Comparison of ENCODE assay signal across 16 cellular contexts in genomic region chr2:29951561-29951960, GRCh38. TPM values are rescaled to one million over a fixed set of nuclear protein-coding genes. Genes with fewer than 3 reads are reported as not detected.
DNase-seq lines count a peak whose midpoint lies in the region; ATAC-seq and TF ChIP-seq lines count a peak whose summit lies in the region.
"Had no signal": no experiment of that assay in that cellular context is flagged by ENCODE, and none has a peak within 500 bp of the region (broad histone marks: within the 10 kb centered on the region; RNA-seq: fewer than 3 reads in every experiment).

No MANE protein-coding gene starts in this region.

- no peaks in the 10 kb centered on the region for H3K27me3 ChIP-seq in mesendoderm (ENCODE audit: insufficient read depth, low read length, poor library complexity)
- peaks cover 5% of the 10 kb centered on the region for H3K27me3 ChIP-seq in suprapubic skin

- H3K18ac ChIP-seq in mesendoderm (ENCODE audit: low read length), result no peak overlapping the region

- H3K4me2 ChIP-seq in mesendoderm (ENCODE audit: low read length), result no peak overlapping the region
- H3K4me2 ChIP-seq: A549 had no signal

- no peak overlapping the region for H3K9ac ChIP-seq in mesendoderm (ENCODE audit: low read length)

- no peak for TF ChIP-seq EP300 in suprapubic skin (IDR thresholded peaks at IDR 0.05)

- no peak overlapping the region for H2AK5ac ChIP-seq in mesendoderm (ENCODE audit: low read length)

- H3K4me1 ChIP-seq in mesendoderm (ENCODE audit: control insufficient read depth, low read depth, low read length), result peaks cover 2% of the 10 kb centered on the region
- peaks cover 13% of the 10 kb centered on the region for H3K4me1 ChIP-seq in suprapubic skin
- H3K4me1 ChIP-seq: A549, Caco-2 had no signal

- H2BK5ac ChIP-seq in mesendoderm (ENCODE audit: low read length), result no peak overlapping the region

- intact Hi-C loops in Right ventricle myocardium inferior (cut with DNase I) (no loop called here), left cardiac atrium (cut with DNase I) (no loop called here), left ventricle myocardium superior (cut with micrococcal nuclease) (no loop called here), cardiac septum (cut with DNase I) (no loop called here)

- ATAC-seq in Right ventricle myocardium inferior (peak; percentile 78), left cardiac atrium (no peak), left ventricle myocardium superior (peak; percentile 95)
- ATAC-seq: A549, HepG2 had no signal

- H4K8ac ChIP-seq in mesendoderm (ENCODE audit: low read depth, low read length), result no peak overlapping the region

- H3K4ac ChIP-seq in mesendoderm (ENCODE audit: low read depth, low read length), result no peak overlapping the region

- TF ChIP-seq CTCF in suprapubic skin (IDR thresholded peaks at IDR 0.05), result no peak

- no peaks in the 10 kb centered on the region for H3K79me1 ChIP-seq in mesendoderm (ENCODE audit: low read length)

- no peak overlapping the region for H3K56ac ChIP-seq in mesendoderm (ENCODE audit: low read length)

- no peak overlapping the region for H4K5ac ChIP-seq in mesendoderm (ENCODE audit: low read length)

- no peak overlapping the region for H2BK15ac ChIP-seq in mesendoderm (replicated peaks; ENCODE audit: low read depth)

- no peak overlapping the region for H2BK120ac ChIP-seq in mesendoderm (ENCODE audit: low read depth, low read length)

- H3K23ac ChIP-seq in mesendoderm (ENCODE audit: low read length), result no peak overlapping the region

- no CpG with 5 or more reads among the region's 1 CpG for WGBS in mesendoderm (ENCODE audit: extremely low coverage, insufficient coverage, low lambda C conversion rate)
- WGBS in suprapubic skin, result 30% methylated on average over 1 of the region's 1 CpG

- H3K36me3 ChIP-seq in mesendoderm (ENCODE audit: control insufficient read depth, insufficient read depth, low read length) (no peaks in the 10 kb centered on the region), suprapubic skin (no peaks in the 10 kb centered on the region)

- H3K4me3 ChIP-seq in mesendoderm (ENCODE audit: low read length) (no peak overlapping the region), suprapubic skin (no peak overlapping the region)
- H3K4me3 ChIP-seq: A549 had no signal

- H3K27ac ChIP-seq in mesendoderm (ENCODE audit: low read depth, low read length) (no peak overlapping the region), suprapubic skin (no peak overlapping the region)
- H3K27ac ChIP-seq: 22Rv1, A549, C4-2B had no signal

- no peak for DNase-seq in Right ventricle myocardium inferior (ENCODE audit: missing footprints)
- DNase-seq in left cardiac atrium, result no peak
- DNase-seq in left ventricle myocardium superior, result no peak
- DNase-seq in cardiac septum (ENCODE audit: low spot score), result no peak
- DNase-seq in mesendoderm, result peak; percentile 22
- no peak for DNase-seq in suprapubic skin (ENCODE audit: low spot score in 2 of 2)
- no peak for DNase-seq in activated CD4-positive, alpha-beta T cell treated with anti-CD3 and anti-CD28 coated beads for 48 hours
- DNase-seq: AML-193; Caco-2; CD4-positive, alpha-beta T cell; H9 had no signal

- H3K9me3 ChIP-seq in suprapubic skin, result no peaks in the 10 kb centered on the region
- H3K9me3 ChIP-seq: A549, Caco-2 had no signal

- no peaks in the 10 kb centered on the region for H3K79me2 ChIP-seq in mesendoderm (ENCODE audit: control insufficient read depth, insufficient read depth, low read length)

- no peak for TF ChIP-seq POLR2A in suprapubic skin (IDR thresholded peaks at IDR 0.05)

RNA-seq across cellular contexts. Expression of gene ALK, which starts 30.2 kb away (rescaled TPM):
- 0.08 TPM for total RNA-seq in Right ventricle myocardium inferior
- total RNA-seq in left cardiac atrium, result under 1 TPM; 0.21 to 0.26 TPM
- total RNA-seq in left ventricle myocardium superior, result not detected
- not detected for total RNA-seq in cardiac septum
- polyA plus RNA-seq in mesendoderm (2013, experiment 1 of 2), result 0.38 TPM
- polyA plus RNA-seq in mesendoderm (2013, experiment 2 of 2), result 0.41 TPM
- under 1 TPM in 2 of 4 donors, not detected in 2; 0.32 to 0.42 TPM for total RNA-seq in suprapubic skin
- total RNA-seq: CD4-positive, alpha-beta T cell; H9; HepG2 had no signal
- polyA plus RNA-seq: A549, BJ, HepG2 had no signal

Comparison
In these comparisons a context has a peak if more than half of its experiments do, and no peak if none do; other contexts are left out.
1. ATAC-seq: peak in Right ventricle myocardium inferior (single experiment) and left ventricle myocardium superior (single experiment); none in left cardiac atrium (0 of 2).